8 cellular contexts compared by ENCODE assay signal in genomic region chr6:15420959-15421438, GRCh38.
A peak's percentile ranks its signal among the peaks of the same experiment; 100 is the strongest.
DNase-seq lines count a peak whose midpoint lies in the region; ATAC-seq, FAIRE-seq and TF ChIP-seq lines count a peak whose summit lies in the region.

No MANE protein-coding gene starts in this region.

- no peak overlapping the region for H3K9ac ChIP-seq in HUES48 (ENCODE audit: low read depth, low read length)

- peak; percentile 82 for ATAC-seq in GM21381 (IDR thresholded peaks at IDR 0.05; ENCODE audit: unreplicated experiment)

- DNase-seq in GDM1 (lab: John Stamatoyannopoulos, UW), result peak; percentile 14
- DNase-seq in glutamatergic neuron, result no peak
- no peak for DNase-seq in frontal cortex (ENCODE audit: low spot score in 2 of 2)
- no peak for DNase-seq in NCI-H2227 treated with DMSO at 0.1 percent for 48 hours (lab: John Stamatoyannopoulos, UW)
- DNase-seq in NCI-H1417 treated with DMSO at 0.1 percent for 48 hours (lab: John Stamatoyannopoulos, UW), result no peak
- no peak for DNase-seq in NCI-H2196 treated with DMSO at 0.1 percent for 48 hours (lab: John Stamatoyannopoulos, UW; ENCODE audit: unreplicated experiment)

- no peaks in the 10 kb centered on the region for H3K27me3 ChIP-seq in HUES48 (ENCODE audit: control insufficient read depth, insufficient read depth, low read length)

- H3K4me3 ChIP-seq in HUES48 (ENCODE audit: low read depth, low read length), result no peak overlapping the region

- FAIRE-seq in frontal cortex (lab: Jason Lieb, UNC), result no peak

- peaks cover 19% of the 10 kb centered on the region for H3K9me3 Mint-ChIP-seq in glutamatergic neuron (ENCODE audit: unreplicated experiment)

- no peaks in the 10 kb centered on the region for H3K9me3 ChIP-seq in HUES48 (ENCODE audit: control insufficient read depth, insufficient read depth, low read length)

- no peak for TF ChIP-seq CTCF in glutamatergic neuron (IDR thresholded peaks at IDR 0.05; ENCODE audit: partially characterized antibody, unreplicated experiment)

- peak overlapping the region; percentile 83 for H3K27ac Mint-ChIP-seq in glutamatergic neuron (ENCODE audit: unreplicated experiment)

- peaks cover 40% of the 10 kb centered on the region for H3K4me1 Mint-ChIP-seq in glutamatergic neuron (ENCODE audit: low read depth, unreplicated experiment)

- peaks cover 20% of the 10 kb centered on the region for H3K36me3 Mint-ChIP-seq in glutamatergic neuron (ENCODE audit: unreplicated experiment)

- H3K36me3 ChIP-seq in HUES48 (ENCODE audit: control insufficient read depth, insufficient read depth, low read length), result peaks cover 30% of the 10 kb centered on the region

- peaks cover 20% of the 10 kb centered on the region for H3K27me3 Mint-ChIP-seq in glutamatergic neuron (ENCODE audit: unreplicated experiment)

- H3K27ac ChIP-seq in HUES48 (ENCODE audit: low read depth, low read length), result peak overlapping the region; percentile 24

- H3K4me1 ChIP-seq in HUES48 (ENCODE audit: control insufficient read depth, insufficient read depth, low read length), result peaks cover 51% of the 10 kb centered on the region

- H3K4me3 Mint-ChIP-seq in glutamatergic neuron (ENCODE audit: unreplicated experiment), result peak overlapping the region; percentile 16
